18 cellular contexts compared by ENCODE assay signal in genomic region chr13:101265934-101266333, GRCh38.
"Had no signal": no experiment of that assay in that cellular context is flagged by ENCODE, and none has a peak within 500 bp of the region (broad histone marks: within the 10 kb centered on the region; RNA-seq: fewer than 3 reads in every experiment).

No MANE protein-coding gene starts in this region.

- H3K36me3 ChIP-seq: brain microvascular endothelial cell, esophagus muscularis mucosa, gastroesophageal sphincter, heart left ventricle, thyroid gland, upper lobe of right lung had no signal

- H3K4me1 ChIP-seq: esophagus muscularis mucosa, gastroesophageal sphincter, heart left ventricle, thyroid gland, upper lobe of right lung had no signal

- H3K27ac ChIP-seq: brain microvascular endothelial cell, esophagus muscularis mucosa, gastroesophageal sphincter, heart left ventricle, thyroid gland, upper lobe of right lung had no signal

- H3K9me3 ChIP-seq: esophagus muscularis mucosa, gastroesophageal sphincter, heart left ventricle, thyroid gland, upper lobe of right lung had no signal

- H3K27me3 ChIP-seq: brain microvascular endothelial cell, esophagus muscularis mucosa, gastroesophageal sphincter, heart left ventricle, thyroid gland, upper lobe of right lung had no signal

- ATAC-seq: gastroesophageal sphincter; heart left ventricle; left cardiac atrium; natural killer cell treated with Interleukin-12 subunit alpha and Interleukin-12 subunit beta and Interleukin-15 and Interleukin-18, amount 100 ng/mL, for 72 hours; upper lobe of right lung had no signal

- H3K4me3 ChIP-seq: esophagus muscularis mucosa, gastroesophageal sphincter, heart left ventricle, thyroid gland, upper lobe of right lung had no signal

- DNase-seq: activated CD4-positive, alpha-beta T cell treated with anti-CD3 and anti-CD28 coated beads, Interleukin-2, amount 50 U/mL, for 48 hours; activated gamma-delta T cell; aorta; brain microvascular endothelial cell; caudate nucleus; effector memory CD4-positive, alpha-beta T cell; heart left ventricle; islet precursor cell; left cardiac atrium; retina; stimulated activated CD4-positive, alpha-beta T cell treated with anti-CD3 and anti-CD28 coated beads, Interleukin-2, amount 100 ng/mL, for 48 hours; stimulated activated naive CD4-positive, alpha-beta T cell treated with Interleukin-2 at 50 U/mL for 16 hours; substantia nigra; thyroid gland; upper lobe of right lung had no signal
